In genomic region chr7:158271646-158272045, GRCh38 we compare ENCODE assay signal across 26 cellular contexts.
DNase-seq lines count a peak whose midpoint lies in the region; ATAC-seq, FAIRE-seq and TF ChIP-seq lines count a peak whose summit lies in the region.
"Had no signal": no experiment of that assay in that cellular context is flagged by ENCODE, and none has a peak within 500 bp of the region (broad histone marks: within the 10 kb centered on the region; RNA-seq: fewer than 3 reads in every experiment).

No MANE protein-coding gene starts in this region.

- intact Hi-C loops in Right ventricle myocardium superior (cut with DNase I), result no loop called here
- intact Hi-C loops in left ventricle myocardium inferior (cut with micrococcal nuclease), result no loop called here
- intact Hi-C loops in upper lobe of right lung (cut with DNase I), result no loop called here
- intact Hi-C loops in kidney (cut with DNase I), result no loop called here

- H3K36me3 ChIP-seq in left ventricle myocardium inferior (no peaks in the 10 kb centered on the region), RWPE2 (ENCODE audit: low read depth) (no peaks in the 10 kb centered on the region), upper lobe of right lung (no peaks in the 10 kb centered on the region), kidney (ENCODE audit: control insufficient read depth in 1 of 2, insufficient read depth in 2 of 2, low read length in 2 of 2) (no peaks in the 10 kb centered on the region)
- H3K36me3 ChIP-seq: BLaER1 treated with 17β-estradiol and CSF1 and Interleukin-3, amounts not matched to agents 10 nM and 100 nM had no signal

- peaks cover 14% of the 10 kb centered on the region for H3K9me3 Mint-ChIP-seq in osteocyte (ENCODE audit: unreplicated experiment)
- H3K9me3 Mint-ChIP-seq: CD4-positive, alpha-beta T cell had no signal

- no peaks in the 10 kb centered on the region for H3K36me3 Mint-ChIP-seq in osteocyte (ENCODE audit: unreplicated experiment)

- TF ChIP-seq CTCF in left ventricle myocardium inferior (IDR thresholded peaks at IDR 0.05; ENCODE audit: borderline replicate concordance) (no peak), RWPE2 (IDR thresholded peaks at IDR 0.05; ENCODE audit: poor library complexity, severe bottlenecking) (no peak), osteocyte (IDR thresholded peaks at IDR 0.05) (no peak), upper lobe of right lung (IDR thresholded peaks at IDR 0.05) (no peak), kidney (IDR thresholded peaks at IDR 0.05; ENCODE audit: borderline replicate concordance, extremely low read depth, insufficient read depth) (no peak)

- no peaks in the 10 kb centered on the region for H3K9me3 ChIP-seq in left ventricle myocardium inferior (replicated peaks)
- no peaks in the 10 kb centered on the region for H3K9me3 ChIP-seq in RWPE2 (ENCODE audit: severe bottlenecking)
- no peaks in the 10 kb centered on the region for H3K9me3 ChIP-seq in upper lobe of right lung
- no peaks in the 10 kb centered on the region for H3K9me3 ChIP-seq in kidney (ENCODE audit: control insufficient read depth in 1 of 2, low read length in 2 of 2)

- FAIRE-seq in kidney (lab: Jason Lieb, UNC), result no peak
- FAIRE-seq: A204.1, G401.6, K562 had no signal

- H3K4me1 ChIP-seq in left ventricle myocardium inferior (no peaks in the 10 kb centered on the region), RWPE2 (ENCODE audit: insufficient read depth, poor library complexity, severe bottlenecking) (no peaks in the 10 kb centered on the region), upper lobe of right lung (no peaks in the 10 kb centered on the region), kidney (ENCODE audit: control insufficient read depth in 1 of 2, insufficient read depth in 1 of 2, low read depth in 1 of 2, low read length in 2 of 2) (no peaks in the 10 kb centered on the region)

- no peak overlapping the region for H3K4me3 Mint-ChIP-seq in osteocyte (ENCODE audit: unreplicated experiment)
- H3K4me3 Mint-ChIP-seq: CD4-positive, alpha-beta T cell; H9 had no signal

- DNase-seq in Right ventricle myocardium superior, result peak; percentile 13
- DNase-seq in left ventricle myocardium inferior, result no peak
- peak; percentile 19 for DNase-seq in RWPE2 (ENCODE audit: low spot score)
- peak; percentile 70 for DNase-seq in osteocyte (ENCODE audit: extremely low spot score, unreplicated experiment)
- DNase-seq in upper lobe of right lung, result peak; percentile 33
- no peak for DNase-seq in NCI-H1092 (lab: John Stamatoyannopoulos, UW)
- no peak for DNase-seq in kidney
- DNase-seq: AML-193; CD4-positive, alpha-beta T cell; DMS53; GM23248; H9; Kasumi-1; MV-4-11; NCI-H1105 treated with DMSO at 0.1 percent for 48 hours; NCI-H146; NCI-H1930; NCI-H446; NCI-H524 treated with DMSO at 0.1 percent for 48 hours; NCI-H774; PC-3; SHP77 had no signal

- H3K27ac Mint-ChIP-seq in osteocyte (ENCODE audit: unreplicated experiment), result no peak overlapping the region
- H3K27ac Mint-ChIP-seq: CD4-positive, alpha-beta T cell had no signal

- no peak for ATAC-seq in Right ventricle myocardium superior (ENCODE audit: poor library complexity)
- no peak for ATAC-seq in RWPE2 (ENCODE audit: low read depth)
- no peak for ATAC-seq in upper lobe of right lung
- ATAC-seq: K562, PC-3 had no signal

- no peaks in the 10 kb centered on the region for H3K4me1 Mint-ChIP-seq in osteocyte (ENCODE audit: unreplicated experiment)

- H3K27ac ChIP-seq in left ventricle myocardium inferior (replicated peaks) (no peak overlapping the region), RWPE2 (ENCODE audit: poor library complexity, severe bottlenecking) (no peak overlapping the region), upper lobe of right lung (no peak overlapping the region), kidney (ENCODE audit: low read depth in 2 of 2, low read length in 2 of 2) (no peak overlapping the region)
- H3K27ac ChIP-seq: BLaER1 treated with 17β-estradiol and CSF1 and Interleukin-3, amounts not matched to agents 10 nM and 100 nM; GM23248 had no signal

- no peak overlapping the region for H3K9ac ChIP-seq in kidney (ENCODE audit: low read length in 2 of 2)
- H3K9ac ChIP-seq: BLaER1 treated with 17β-estradiol and CSF1 and Interleukin-3, amounts not matched to agents 10 nM and 100 nM; GM23248 had no signal

- H3K4me3 ChIP-seq in left ventricle myocardium inferior (no peak overlapping the region), RWPE2 (ENCODE audit: severe bottlenecking) (no peak overlapping the region), upper lobe of right lung (no peak overlapping the region), kidney (ENCODE audit: low read length in 2 of 2) (no peak overlapping the region)
- H3K4me3 ChIP-seq: BLaER1 treated with 17β-estradiol and CSF1 and Interleukin-3, amounts not matched to agents 10 nM and 100 nM; GM23248; K562 had no signal

- no peaks in the 10 kb centered on the region for H3K27me3 Mint-ChIP-seq in osteocyte (ENCODE audit: unreplicated experiment)
- H3K27me3 Mint-ChIP-seq: CD4-positive, alpha-beta T cell had no signal

- peaks cover 29% of the 10 kb centered on the region for H3K27me3 ChIP-seq in left ventricle myocardium inferior (ENCODE audit: low read depth)
- no peaks in the 10 kb centered on the region for H3K27me3 ChIP-seq in RWPE2 (ENCODE audit: insufficient read depth, poor library complexity, severe bottlenecking)
- H3K27me3 ChIP-seq in upper lobe of right lung, result no peaks in the 10 kb centered on the region
- H3K27me3 ChIP-seq: BLaER1 treated with 17β-estradiol and CSF1 and Interleukin-3, amounts not matched to agents 10 nM and 100 nM had no signal

Comparison
In these comparisons a context has a peak if more than half of its experiments do, and no peak if none do; other contexts are left out.
1. DNase-seq: peak in Right ventricle myocardium superior (single experiment), RWPE2 (single experiment), osteocyte (single experiment) and upper lobe of right lung (single experiment); none in left ventricle myocardium inferior (single experiment), NCI-H1092 (single experiment) and kidney (single experiment).